In genomic region chrX:7120578-7121219, GRCh38 we compare ENCODE assay signal across 10 cellular contexts. TPM values are rescaled to one million over a fixed set of nuclear protein-coding genes. Genes with fewer than 3 reads are reported as not detected.
DNase-seq lines count a peak whose midpoint lies in the region; ATAC-seq, FAIRE-seq and TF ChIP-seq lines count a peak whose summit lies in the region.
"Had no signal": no experiment of that assay in that cellular context is flagged by ENCODE, and none has a peak within 500 bp of the region (broad histone marks: within the 10 kb centered on the region; RNA-seq: fewer than 3 reads in every experiment).

No MANE protein-coding gene starts in this region.

- RAD21 ChIA-PET in GM12878 (lab: Charles Lee; ENCODE audit: unreplicated experiment) = interaction anchor here (0.6 to 1.6 kb wide), 2 partner anchors 26 to 48 kb away, joined by 3 to 9 read pairs; no protein-coding TSS in a partner anchor

- H3K79me2 ChIP-seq in GM12878 (ENCODE audit: control insufficient read depth, insufficient read depth, low read length) = peaks cover 24% of the 10 kb centered on the region

- peak overlapping the region; percentile 29 for H3K27ac ChIP-seq in GM12878 (ENCODE audit: control insufficient read depth, insufficient read depth)
- H3K27ac ChIP-seq: coronary artery had no signal

- H3K4me3 ChIP-seq in GM12878 = no peak overlapping the region
- no peak overlapping the region for H3K4me3 ChIP-seq in mucosa of descending colon
- H3K4me3 ChIP-seq: coronary artery had no signal

- 76% methylated on average over 2 of the region's 2 CpGs for WGBS in GM12878 (ENCODE audit: insufficient coverage, insufficient replicate concordance, low lambda C conversion rate, missing lambda C conversion rate)

- no peak overlapping the region for H2AFZ ChIP-seq in GM12878 (ENCODE audit: control insufficient read depth, low read depth, low read length)

- H3K4me1 ChIP-seq in GM12878 (ENCODE audit: control insufficient read depth, insufficient read depth, low read length) (peaks cover 44% of the 10 kb centered on the region), mucosa of descending colon (ENCODE audit: low read depth) (peaks cover 11% of the 10 kb centered on the region)

- CTCF ChIA-PET in GM12878 (lab: Yijun Ruan, JAX) = interaction anchor here (1.3 to 1.8 kb wide), 2 partner anchors 14 to 20 kb away, joined by 4 read pairs; no protein-coding TSS in a partner anchor

- H3K36me3 ChIP-seq in GM12878 (ENCODE audit: control insufficient read depth in 2 of 2, insufficient read depth in 2 of 2, low read length in 1 of 2) = peaks cover 0 to 4% of the 10 kb centered on the region in 2 experiments; a peak in 2 of 4 replicates
- no peaks in the 10 kb centered on the region for H3K36me3 ChIP-seq in mucosa of descending colon (ENCODE audit: low read depth)

- in situ Hi-C loops in GM12878 (cut with MboI) = no loop called here
- in situ Hi-C loops in ACHN (cut with HindIII; ENCODE audit: low pct_ligation_motif_present, low pct_unique_long_range_greater_than_20kb, low sequenced_read_pairs) = no loop called here

- FAIRE-seq in GM12891 (lab: Jason Lieb, UNC) (peak; percentile 16), GM12878 (lab: Jason Lieb, UNC) (peak; percentile 18)

- POLR2A ChIA-PET in GM12878 (lab: Charles Lee) = interaction anchor here (1.2 to 2.3 kb wide), 4 partner anchors 9 to 26 kb away, joined by 5 to 8 read pairs (median 6); partner anchors contain the start of gene STS

- TF ChIP-seq RAD21 in GM12878 (IDR thresholded peaks at IDR 0.05; ENCODE audit: insufficient read depth, low read depth, low read length) = no peak

- BruUV-seq in GM12878 (replicated peaks; lab: Mats Ljungman, UMichigan) = no TSS peak

- peak; percentile 16; the same call in 2 of the 3 replicates for ATAC-seq in GM12878
- peak; percentile 91 for ATAC-seq in mucosa of descending colon
- no peak for ATAC-seq in HG02571 (IDR thresholded peaks at IDR 0.05; ENCODE audit: unreplicated experiment)
- no peak for ATAC-seq in GM18867 (IDR thresholded peaks at IDR 0.05; ENCODE audit: unreplicated experiment)

- no peaks in the 10 kb centered on the region for H4K20me1 ChIP-seq in GM12878 (ENCODE audit: control insufficient read depth, insufficient read depth)

- TF ChIP-seq EP300 in GM12878 (IDR thresholded peaks at IDR 0.05; ENCODE audit: borderline replicate concordance in 1 of 2, control insufficient read depth in 1 of 2, low read depth in 2 of 2, low read length in 2 of 2) = no peak

- no peak overlapping the region for H3K9ac ChIP-seq in GM12878 (ENCODE audit: control insufficient read depth, insufficient read depth, low read length)

- intact Hi-C loops in GM12878 (cut with micrococcal nuclease; ENCODE audit: unreplicated experiment) = no loop called here
- intact Hi-C loops in mucosa of descending colon (cut with DNase I, micrococcal nuclease) = no loop called here

- SMC1A ChIA-PET in GM12878 (lab: Charles Lee; ENCODE audit: uncharacterized antibody, unreplicated experiment) = interaction anchor here (1.0 to 2.0 kb wide), 4 partner anchors 9 to 33 kb away, joined by 3 to 9 read pairs (median 6); no protein-coding TSS in a partner anchor

- no peaks in the 10 kb centered on the region for H3K27me3 ChIP-seq in GM12878 (replicated peaks in 1 of 2; ENCODE audit: control insufficient read depth in 2 of 2, insufficient read depth in 2 of 2, low read length in 1 of 2)

- TF ChIP-seq POLR2A in GM12891 (IDR thresholded peaks at IDR 0.05; ENCODE audit: low read depth, low read length) (no peak), GM12878 (IDR thresholded peaks at IDR 0.05; ENCODE audit: low read depth, low read length) (no peak)

- peaks cover 2% of the 10 kb centered on the region; the same call in 1 of the 3 replicates for H3K9me3 ChIP-seq in GM12878 (replicated peaks; ENCODE audit: control insufficient read depth, insufficient read depth, low read length)
- no peaks in the 10 kb centered on the region for H3K9me3 ChIP-seq in mucosa of descending colon

- no peak for TF ChIP-seq CTCF in GM12878 (IDR thresholded peaks at IDR 0.05 in 2 of 3, conservative IDR thresholded peaks at IDR 0.05 in 1 of 3; ENCODE audit: control insufficient read depth in 2 of 3, extremely low read depth in 1 of 3, insufficient read depth in 1 of 3, low read depth in 3 of 3, low read length in 3 of 3)
- TF ChIP-seq CTCF in mucosa of descending colon (IDR thresholded peaks at IDR 0.05) = no peak

- peak overlapping the region; percentile 62 for H3K4me2 ChIP-seq in GM12878 (ENCODE audit: control insufficient read depth, insufficient read depth)

- DNase-seq in GM12891 (ENCODE audit: insufficient read length, low spot score) = no peak
- DNase-seq in NCI-H1105 treated with DMSO at 0.1 percent for 48 hours (lab: John Stamatoyannopoulos, UW) = peak; percentile 78
- DNase-seq in GM12878 (ENCODE audit: low read depth, low spot score) = no peak
- no peak for DNase-seq in mucosa of descending colon
- DNase-seq in DMS114 treated with DMSO at 0.1 percent for 48 hours (lab: John Stamatoyannopoulos, UW; ENCODE audit: unreplicated experiment) = no peak
- no peak for DNase-seq in ACHN
- DNase-seq: activated B cell treated with CpG ODN at 0.5 μM for 24 hours had no signal

TF ChIP-seq in GM12891, 5 proteins besides CTCF, POLR2A, EP300 and RAD21:
- TF ChIP-seq POLR2AphosphoS5 (IDR thresholded peaks at IDR 0.05; ENCODE audit: low read depth, low read length) = no peak
- TF ChIP-seq TAF1 (IDR thresholded peaks at IDR 0.05; ENCODE audit: low read depth, low read length) = no peak
- TF ChIP-seq POU2F2 (IDR thresholded peaks at IDR 0.05; ENCODE audit: low read depth, low read length) = no peak
- no peak for TF ChIP-seq SPI1 (IDR thresholded peaks at IDR 0.05; ENCODE audit: low read depth, low read length)
- TF ChIP-seq PAX5 (IDR thresholded peaks at IDR 0.05; ENCODE audit: insufficient read depth, low read length, severe bottlenecking) = no peak

TF ChIP-seq in GM12878, 131 proteins besides CTCF, POLR2A, EP300 and RAD21 (continues in another document):
- TF ChIP-seq BHLHE40 (IDR thresholded peaks at IDR 0.05; ENCODE audit: borderline replicate concordance in 1 of 2, low read depth in 2 of 2, low read length in 1 of 2) (peak; percentile 41 to 58; a peak in 3 of 4 replicates), PAX8 (IDR thresholded peaks at IDR 0.05) (0 out of 2 replicates have a peak, but pooled peaks have one; percentile 38), CREM (IDR thresholded peaks at IDR 0.05; ENCODE audit: low read depth) (no peak), PKNOX1 (IDR thresholded peaks at IDR 0.05) (no peak), RUNX3 (IDR thresholded peaks at IDR 0.05; ENCODE audit: low read length) (0 out of 2 replicates have a peak, but pooled peaks have one; percentile 33), NR2F1 (conservative IDR thresholded peaks at IDR 0.05) (peak; percentile 85), MTA2 (IDR thresholded peaks at IDR 0.05; ENCODE audit: low read depth) (peak; percentile 25; the same call in 1 of the 2 replicates), JUNB (IDR thresholded peaks at IDR 0.05) (no peak)

RNA-seq across cellular contexts. Expression of gene STS, which starts 26.8 kb away (rescaled TPM):
- 4.1 TPM for polyA plus RNA-seq in GM12891 (2012; ENCODE audit: low read depth, missing spikeins)
- 41.8 and 44.8 TPM in 2 replicates for total RNA-seq in GM12878 (2013; cell fraction: nucleolus; rRNA removed)
- total RNA-seq in GM12878 (2014; rRNA removed) (4.6 and 4.8 TPM in 2 replicates), GM12878 (2014; rRNA removed; fragmentation: Illumina TruSeq; extraction: Trizol) (5.1 and 5.3 TPM in 2 replicates), GM12878 (2021) (5.3 and 6.1 TPM in 2 replicates), mucosa of descending colon (10 to 100 TPM in 2 of 3 donors, 1 to 10 TPM in 1; 8.1 to 19.3 (median 12.9) TPM)
- polyA plus RNA-seq in GM12878 (2011; ENCODE audit: low read depth) = 8.9 TPM
- polyA plus RNA-seq in GM12878 (2011; rRNA removed) (19.4 and 19.6 TPM in 2 replicates), GM12878 (2014; fragmentation: Illumina TruSeq; extraction: Trizol) (7.0 and 7.2 TPM in 2 replicates), GM12878 (2014; fragmentation: Nextera tagmentation; extraction: Ambion mirVana) (1 to 10 TPM; 1.6 to 1.7 TPM), GM12878 (2014; rRNA removed) (2.4 and 3.2 TPM in 2 replicates), GM12878 (2016; fragmentation: Nextera tagmentation; extraction: Ambion mirVana) (1 to 10 TPM; 3.4 to 4.8 TPM)
- polyA plus RNA-seq in GM12878 (2011; cell fraction: cytosol; rRNA removed) = 14.9 and 16.4 TPM in 2 replicates
- 11.4 and 13.1 TPM in 2 replicates for polyA plus RNA-seq in GM12878 (2011; cell fraction: nucleus; rRNA removed)
- 7.6 and 10.6 TPM in 2 replicates for polyA plus RNA-seq in GM12878 (2012)
- polyA minus RNA-seq in GM12878 (2011; rRNA and poly(A)+ RNA removed) = 43.4 and 45.0 TPM in 2 replicates
- 11.5 and 12.5 TPM in 2 replicates for polyA minus RNA-seq in GM12878 (2011; cell fraction: cytosol; rRNA and poly(A)+ RNA removed)
- polyA minus RNA-seq in GM12878 (2011; cell fraction: nucleus; rRNA and poly(A)+ RNA removed) = 16.2 and 23.8 TPM in 2 replicates

RNA-seq across cellular contexts. Expression of gene PUDP, which starts 27.3 kb away (rescaled TPM):
- 25.9 TPM for polyA plus RNA-seq in GM12891 (2012; ENCODE audit: low read depth, missing spikeins)
- total RNA-seq in GM12878 (2013; cell fraction: nucleolus; rRNA removed) = 37.5 and 37.8 TPM in 2 replicates
- total RNA-seq in GM12878 (2014; rRNA removed) (30.8 and 33.5 TPM in 2 replicates), GM12878 (2014; rRNA removed; fragmentation: Illumina TruSeq; extraction: Trizol) (35.6 and 38.6 TPM in 2 replicates), GM12878 (2021) (51.6 and 58.6 TPM in 2 replicates), mucosa of descending colon (10 to 100 TPM; 16.4 to 38.5 (median 32.3) TPM)
- 29.9 TPM for polyA plus RNA-seq in GM12878 (2011; ENCODE audit: low read depth)
- polyA plus RNA-seq in GM12878 (2011; rRNA removed) (81.2 and 89.2 TPM in 2 replicates), GM12878 (2014; fragmentation: Illumina TruSeq; extraction: Trizol) (61.2 and 62.5 TPM in 2 replicates), GM12878 (2014; fragmentation: Nextera tagmentation; extraction: Ambion mirVana) (10 to 100 TPM; 68.9 to 83.5 TPM), GM12878 (2014; rRNA removed) (46.3 and 58.9 TPM in 2 replicates), GM12878 (2016; fragmentation: Nextera tagmentation; extraction: Ambion mirVana) (10 to 100 TPM; 61.0 to 64.7 TPM)
- 61.1 and 61.2 TPM in 2 replicates for polyA plus RNA-seq in GM12878 (2011; cell fraction: cytosol; rRNA removed)
- polyA plus RNA-seq in GM12878 (2011; cell fraction: nucleus; rRNA removed) = 32.2 and 34.9 TPM in 2 replicates
- 35.7 and 40.1 TPM in 2 replicates for polyA plus RNA-seq in GM12878 (2012)
- 69.1 and 71.5 TPM in 2 replicates for polyA minus RNA-seq in GM12878 (2011; rRNA and poly(A)+ RNA removed)
- polyA minus RNA-seq in GM12878 (2011; cell fraction: cytosol; rRNA and poly(A)+ RNA removed) = 14.2 and 20.7 TPM in 2 replicates
- polyA minus RNA-seq in GM12878 (2011; cell fraction: nucleus; rRNA and poly(A)+ RNA removed) = 23.2 and 33.6 TPM in 2 replicates

Comparison
In these comparisons a context has a peak if more than half of its experiments do, and no peak if none do; other contexts are left out.
1. ATAC-seq: peak in GM12878 (single experiment) and mucosa of descending colon (single experiment); none in HG02571 (single experiment) and GM18867 (single experiment).